In the genomic region with DNA sequence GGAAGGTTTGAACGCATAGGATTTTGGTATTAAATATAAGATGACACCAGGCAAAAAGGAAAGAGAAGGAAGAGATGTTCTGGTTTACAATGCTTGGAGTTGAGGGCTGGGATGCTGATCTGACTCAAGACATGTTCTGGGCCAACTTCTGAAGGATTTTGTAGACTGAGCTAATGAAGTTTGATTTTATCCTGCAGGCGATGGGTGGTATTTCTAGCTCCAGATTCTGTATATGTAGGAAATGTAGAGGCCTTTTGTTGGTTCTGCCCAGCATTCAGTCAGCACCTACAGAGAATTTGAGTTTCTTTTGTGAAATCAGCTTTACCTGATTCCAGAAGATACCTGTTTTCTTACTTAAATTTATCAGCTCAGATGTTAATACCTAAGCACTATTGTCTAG, we compare ENCODE assay signal across 23 cellular contexts. TPM values are rescaled to one million over a fixed set of nuclear protein-coding genes. Genes with fewer than 3 reads are reported as not detected.
A peak's percentile ranks its signal among the peaks of the same experiment; 100 is the strongest.
DNase-seq lines count a peak whose midpoint lies in the region; ATAC-seq and TF ChIP-seq lines count a peak whose summit lies in the region.
"Had no signal": no experiment of that assay in that cellular context is flagged by ENCODE, and none has a peak within 500 bp of the region (broad histone marks: within the 10 kb centered on the region; RNA-seq: fewer than 3 reads in every experiment).

No MANE protein-coding gene starts in this region.

- H3K9me3 ChIP-seq in heart right ventricle (no peaks in the 10 kb centered on the region), body of pancreas (no peaks in the 10 kb centered on the region)
- H3K9me3 ChIP-seq: BE2C, SJCRH30 had no signal

- no peak for DNase-seq in heart right ventricle
- no peak for DNase-seq in Right ventricle myocardium superior
- DNase-seq in endothelial cell (ENCODE audit: low spot score): no peak
- DNase-seq in progenitor cell of endocrine pancreas (ENCODE audit: low spot score, unreplicated experiment): no peak
- DNase-seq in lower leg skin (ENCODE audit: low spot score in 2 of 2): no peak
- no peak for DNase-seq in body of pancreas
- DNase-seq: 8988T; ACHN; BE2C; CD8-positive, alpha-beta memory T cell; DMS 273 treated with DMSO at 0.1 percent for 48 hours; DMS79; GF-D8; Karpas-422; NCI-H1092 treated with DMSO at 0.1 percent for 48 hours; NCI-H1436 treated with DMSO at 0.1 percent for 48 hours; NCI-H187 treated with DMSO at 0.1 percent for 48 hours; NCI-H524; NCI-H774; SJCRH30 had no signal

- TF ChIP-seq POLR2A in lower leg skin (IDR thresholded peaks at IDR 0.05) (no peak), body of pancreas (IDR thresholded peaks at IDR 0.05) (no peak)

- 57 to 72% methylated on average over 2 of the region's 2 CpGs for WGBS in heart right ventricle, 2 donors
- WGBS in lower leg skin, 2 donors: 85 to 92% methylated on average over 2 of the region's 2 CpGs
- 95 to 96% methylated on average over 2 of the region's 2 CpGs for WGBS in body of pancreas, 2 donors

- peaks cover 0 to 78% (median 23%) of the 10 kb centered on the region in 9 donors for H3K36me3 ChIP-seq in heart right ventricle
- H3K36me3 ChIP-seq in body of pancreas (replicated peaks in 1 of 2; ENCODE audit: insufficient read depth in 1 of 2, low read depth in 2 of 2): peaks cover 4 to 21% of the 10 kb centered on the region in 2 donors

- no peak overlapping the region for H3K4me3 Mint-ChIP-seq in endothelial cell (ENCODE audit: unreplicated experiment)
- no peak overlapping the region for H3K4me3 Mint-ChIP-seq in progenitor cell of endocrine pancreas (ENCODE audit: low read depth)
- H3K4me3 Mint-ChIP-seq: CD14-positive monocyte; CD8-positive, alpha-beta memory T cell had no signal

- no peak overlapping the region for H3K4me3 ChIP-seq in heart right ventricle
- no peak overlapping the region for H3K4me3 ChIP-seq in lower leg skin (ENCODE audit: low read depth, poor library complexity, severe bottlenecking)
- H3K4me3 ChIP-seq in body of pancreas: no peak overlapping the region
- H3K4me3 ChIP-seq: SJCRH30 had no signal

- TF ChIP-seq CTCF in heart right ventricle (IDR thresholded peaks at IDR 0.05) (no peak), endothelial cell (IDR thresholded peaks at IDR 0.05; ENCODE audit: unreplicated experiment) (peak; percentile 25), progenitor cell of endocrine pancreas (IDR thresholded peaks at IDR 0.05; ENCODE audit: unreplicated experiment) (peak; percentile 16), lower leg skin (IDR thresholded peaks at IDR 0.05) (no peak), body of pancreas (IDR thresholded peaks at IDR 0.05) (no peak)

- no peak for ATAC-seq in heart right ventricle
- ATAC-seq in Right ventricle myocardium superior (ENCODE audit: poor library complexity): no peak
- ATAC-seq in GM21390 (IDR thresholded peaks at IDR 0.05; ENCODE audit: unreplicated experiment): no peak
- ATAC-seq in body of pancreas: no peak
- ATAC-seq: HepG2 had no signal

- H3K4me1 Mint-ChIP-seq in endothelial cell (ENCODE audit: unreplicated experiment): peaks cover 25% of the 10 kb centered on the region
- no peaks in the 10 kb centered on the region for H3K4me1 Mint-ChIP-seq in progenitor cell of endocrine pancreas (ENCODE audit: low read depth)
- H3K4me1 Mint-ChIP-seq: CD14-positive monocyte had no signal

- peak overlapping the region in 6 of 10 donors; percentile 2 to 52 (median 25) for H3K27ac ChIP-seq in heart right ventricle
- no peak overlapping the region for H3K27ac ChIP-seq in body of pancreas
- H3K27ac ChIP-seq: SJCRH30 had no signal

- peaks cover 5% of the 10 kb centered on the region for H3K36me3 Mint-ChIP-seq in endothelial cell (ENCODE audit: low read depth, unreplicated experiment)
- H3K36me3 Mint-ChIP-seq in progenitor cell of endocrine pancreas (ENCODE audit: insufficient read depth): peaks cover 18% of the 10 kb centered on the region

- no peaks in the 10 kb centered on the region for H3K9me3 Mint-ChIP-seq in endothelial cell (ENCODE audit: unreplicated experiment)
- no peaks in the 10 kb centered on the region for H3K9me3 Mint-ChIP-seq in progenitor cell of endocrine pancreas (ENCODE audit: low read depth)
- H3K9me3 Mint-ChIP-seq: CD8-positive, alpha-beta memory T cell had no signal

- H3K27me3 ChIP-seq in heart right ventricle (no peaks in the 10 kb centered on the region), body of pancreas (no peaks in the 10 kb centered on the region)
- H3K27me3 ChIP-seq: BE2C, SJCRH30 had no signal

- peaks cover 2% of the 10 kb centered on the region for H3K27me3 Mint-ChIP-seq in endothelial cell (ENCODE audit: unreplicated experiment)
- no peaks in the 10 kb centered on the region for H3K27me3 Mint-ChIP-seq in progenitor cell of endocrine pancreas
- H3K27me3 Mint-ChIP-seq: CD8-positive, alpha-beta memory T cell had no signal

- no peak overlapping the region for H3K27ac Mint-ChIP-seq in endothelial cell (ENCODE audit: unreplicated experiment)
- H3K27ac Mint-ChIP-seq in progenitor cell of endocrine pancreas: no peak overlapping the region
- H3K27ac Mint-ChIP-seq: CD14-positive monocyte; CD8-positive, alpha-beta memory T cell had no signal

- intact Hi-C loops in heart right ventricle (cut with DNase I) (no loop called here), Right ventricle myocardium superior (cut with DNase I) (no loop called here), lower leg skin (cut with DNase I; ENCODE audit: low total_unique reads) (no loop called here), body of pancreas (cut with DNase I) (no loop called here)

- H3K4me1 ChIP-seq in heart right ventricle (peaks cover 0 to 37% (median 27%) of the 10 kb centered on the region in 9 donors), body of pancreas (no peaks in the 10 kb centered on the region)
- H3K4me1 ChIP-seq: SJCRH30 had no signal

RNA-seq across cellular contexts. Expression of gene VEZT, which starts 48.2 kb away (rescaled TPM):
- total RNA-seq in heart right ventricle (10 to 100 TPM; 56.0 to 92.5 (median 75.0) TPM), Right ventricle myocardium superior (55.5 TPM), endothelial cell (ENCODE audit: unreplicated experiment) (89.9 TPM), progenitor cell of endocrine pancreas (126 and 132 TPM in 2 replicates), lower leg skin (10 to 100 TPM; 40.6 to 95.9 (median 46.4) TPM), body of pancreas (10 to 100 TPM; 50.8 to 56.4 TPM)
- 10 to 100 TPM; 17.1 to 23.6 TPM for polyA plus RNA-seq in heart right ventricle

RNA-seq across cellular contexts. Expression of gene FGD6, which starts 48.5 kb away (rescaled TPM):
- 10 to 100 TPM; 15.6 to 33.4 (median 22.6) TPM for total RNA-seq in heart right ventricle
- polyA plus RNA-seq in heart right ventricle: 1 to 10 TPM; 1.2 to 2.8 TPM
- 22.7 TPM for total RNA-seq in Right ventricle myocardium superior
- 35.4 TPM for total RNA-seq in endothelial cell (ENCODE audit: unreplicated experiment)
- total RNA-seq in progenitor cell of endocrine pancreas: 62.7 and 68.2 TPM in 2 replicates
- 10 to 100 TPM; 13.9 to 19.1 (median 14.7) TPM for total RNA-seq in lower leg skin
- 10 to 100 TPM; 15.8 to 19.1 TPM for total RNA-seq in body of pancreas

Comparison
In these comparisons a context has a peak if more than half of its experiments do, and no peak if none do; other contexts are left out.
1. H3K27ac ChIP-seq: peak in heart right ventricle (6 of 10); none in body of pancreas (0 of 4).
2. CTCF ChIP-seq: peak in endothelial cell (single experiment) and progenitor cell of endocrine pancreas (single experiment); none in heart right ventricle (0 of 9), lower leg skin (0 of 3) and body of pancreas (0 of 7).